In the genomic region with DNA sequence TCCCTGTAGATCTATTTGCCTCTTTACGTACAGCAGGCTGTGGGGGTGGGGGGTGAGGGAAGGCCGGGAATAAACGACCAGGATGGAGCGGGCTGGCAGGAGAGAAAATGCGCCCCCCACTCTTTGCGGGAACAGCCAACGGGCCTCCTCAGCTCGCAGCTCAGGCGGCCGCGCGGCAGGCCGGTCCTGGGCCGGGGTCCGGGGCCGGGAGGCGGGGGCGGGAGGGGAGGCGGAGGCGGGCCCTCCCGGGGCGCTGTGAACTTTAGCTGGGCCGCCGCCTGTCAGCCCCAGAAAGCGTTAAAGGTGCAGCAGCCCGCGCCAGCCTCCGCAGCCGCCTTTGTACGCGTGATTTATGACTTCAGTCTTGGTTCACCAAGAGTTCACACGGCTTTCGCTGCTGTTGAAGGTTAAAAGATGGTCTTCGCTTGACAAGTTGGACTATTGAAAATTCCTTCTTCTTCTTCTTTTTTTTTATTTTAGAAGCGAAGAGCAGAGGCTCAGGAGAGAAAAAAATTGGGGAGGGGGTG, we compare ENCODE assay signal across 8 cellular contexts.
A peak's percentile ranks its signal among the peaks of the same experiment; 100 is the strongest.
DNase-seq lines count a peak whose midpoint lies in the region; ATAC-seq and TF ChIP-seq lines count a peak whose summit lies in the region.
"Not testable (repeated sequence)": the region's sequence is repeated elsewhere in the genome, so short reads cannot be mapped to it uniquely, and the experiment has no call there.

No MANE protein-coding gene starts in this region.

- intact Hi-C loops in adrenal gland (cut with DNase I); esophagus muscularis mucosa (cut with DNase I); right cardiac atrium (cut with DNase I); uterus (cut with DNase I; ENCODE audit: low total_unique reads): not testable (repeated sequence)

- H3K27ac ChIP-seq in adrenal gland; right cardiac atrium (ENCODE audit: low read length): not testable (repeated sequence)
- peak overlapping the region; percentile 80 to 84 (median 82) for H3K27ac ChIP-seq in esophagus muscularis mucosa (replicated peaks in 1 of 4)
- peak overlapping the region; percentile 52 to 81 for H3K27ac ChIP-seq in uterus

- DNase-seq in H7 (peak; percentile 56), WTC11 (ENCODE audit: low spot score) (peak; percentile 20), adrenal gland (peak in 6 of 7 donors; percentile 28 to 81 (median 45)), esophagus muscularis mucosa (ENCODE audit: extremely low spot score) (peak; percentile 19), right cardiac atrium (peak; percentile 39 to 82 (median 76)), mucosa of gallbladder (ENCODE audit: low spot score) (peak; percentile 34), retinal pigment epithelial cell (ENCODE audit: low read depth) (peak; percentile 17), uterus (peak; percentile 81)

- H3K4me1 Mint-ChIP-seq in WTC11: not testable (repeated sequence)

- WGBS in adrenal gland, 4 donors: 7 to 41% (median 10%) methylated on average over 13 to 22 of the region's 35 CpGs
- WGBS in esophagus muscularis mucosa: 28% methylated on average over 17 of the region's 35 CpGs
- WGBS in right cardiac atrium: 5% methylated on average over 23 of the region's 35 CpGs

- TF ChIP-seq EP300 in esophagus muscularis mucosa (IDR thresholded peaks at IDR 0.05): not testable (repeated sequence)

- not testable (repeated sequence) for ATAC-seq in WTC11, right cardiac atrium

- not testable (repeated sequence) for H3K9me3 ChIP-seq in adrenal gland (replicated peaks in 1 of 3); esophagus muscularis mucosa; right cardiac atrium (ENCODE audit: control insufficient read depth, low read length); uterus

- H3K9me3 Mint-ChIP-seq in WTC11: not testable (repeated sequence)

- POLR2A ChIA-PET in WTC11 (lab: Charles Lee): not testable (repeated sequence)

- not testable (repeated sequence) for TF ChIP-seq CTCF in WTC11 (IDR thresholded peaks at IDR 0.05); adrenal gland (IDR thresholded peaks at IDR 0.05); esophagus muscularis mucosa (IDR thresholded peaks at IDR 0.05); retinal pigment epithelial cell (conservative IDR thresholded peaks at IDR 0.05; ENCODE audit: low read depth, low read length); uterus (IDR thresholded peaks at IDR 0.05)

- H3K27ac Mint-ChIP-seq in WTC11: not testable (repeated sequence)

- peak overlapping the region; percentile 41; the same call in 1 of the 2 replicates for H3K4me3 Mint-ChIP-seq in WTC11

- H3K4me3 ChIP-seq in H7 (ENCODE audit: insufficient read depth, low read depth, low read length); right cardiac atrium (ENCODE audit: low read length); retinal pigment epithelial cell (ENCODE audit: low read length); uterus: not testable (repeated sequence)
- H3K4me3 ChIP-seq in adrenal gland (peak overlapping the region in 1 of 4 donors; percentile 23), esophagus muscularis mucosa (peak overlapping the region; percentile 35 to 49 (median 42))

- CTCF ChIA-PET in WTC11 (lab: Charles Lee): not testable (repeated sequence)

- not testable (repeated sequence) for H3K27me3 ChIP-seq in H7 (ENCODE audit: control insufficient read depth, insufficient read depth, low read length); adrenal gland; esophagus muscularis mucosa; right cardiac atrium (ENCODE audit: control insufficient read depth, insufficient read depth); uterus

- not testable (repeated sequence) for H3K36me3 ChIP-seq in H7 (replicated peaks; ENCODE audit: control insufficient read depth, insufficient read depth, low read length); adrenal gland (replicated peaks in 1 of 2); esophagus muscularis mucosa; uterus

- not testable (repeated sequence) for H3K4me1 ChIP-seq in adrenal gland (replicated peaks in 1 of 2); esophagus muscularis mucosa; right cardiac atrium (ENCODE audit: control insufficient read depth, insufficient read depth, low read length); uterus

- not testable (repeated sequence) for TF ChIP-seq POLR2A in adrenal gland (IDR thresholded peaks at IDR 0.05); esophagus muscularis mucosa (IDR thresholded peaks at IDR 0.05; ENCODE audit: low read depth); uterus (IDR thresholded peaks at IDR 0.05)

- H3K27me3 Mint-ChIP-seq in WTC11 (ENCODE audit: low read depth): not testable (repeated sequence)

- H3K36me3 Mint-ChIP-seq in WTC11: not testable (repeated sequence)

Comparison
In these comparisons a context has a peak if more than half of its experiments do, and no peak if none do; other contexts are left out.
1. DNase-seq: peak in every context shown above with its lines; median percentile 81 in uterus; 76 in right cardiac atrium; 56 in H7; 45 in adrenal gland; 34 in mucosa of gallbladder; 20 in WTC11; 19 in esophagus muscularis mucosa; 17 in retinal pigment epithelial cell.